21 cellular contexts compared by ENCODE assay signal in genomic region chr3:132555316-132556035, GRCh38. TPM values are rescaled to one million over a fixed set of nuclear protein-coding genes. Genes with fewer than 3 reads are reported as not detected.
DNase-seq lines count a peak whose midpoint lies in the region; ATAC-seq, FAIRE-seq and TF ChIP-seq lines count a peak whose summit lies in the region.
"Had no signal": no experiment of that assay in that cellular context is flagged by ENCODE, and none has a peak within 500 bp of the region (broad histone marks: within the 10 kb centered on the region; RNA-seq: fewer than 3 reads in every experiment).

No MANE protein-coding gene starts in this region.

- CTCF ChIA-PET in GM10248 (lab: Yijun Ruan, JAX) = no interaction called here

- H3K27ac ChIP-seq in pancreas = peak overlapping the region; percentile 44 to 74 (median 54)
- H3K27ac ChIP-seq: A549, KMS-11, PC-9, SK-N-MC had no signal

- DNase-seq in NCI-H748 (lab: John Stamatoyannopoulos, UW; ENCODE audit: unreplicated experiment) (peak; percentile 35), NCI-H748 treated with DMSO at 0.1 percent for 48 hours (lab: John Stamatoyannopoulos, UW) (no peak), NCI-H146 (lab: John Stamatoyannopoulos, UW) (peak; percentile 32), dermis blood vessel endothelial cell (peak; percentile 73), pancreas (peak in 3 of 6 donors; percentile 38 to 45 (median 41)), GM10248 (ENCODE audit: extremely low spot score) (no peak), activated T-cell treated with anti-CD3 and anti-CD28 coated beads for 4 hours (no peak), T-helper 2 cell (no peak)
- DNase-seq: AML-193, Calu3, DMS79 treated with DMSO at 0.1 percent for 48 hours, NCI-H1092, NCI-H1694 treated with DMSO at 0.1 percent for 48 hours, NCI-H526, PC-9 had no signal

- TF ChIP-seq CTCF in pancreas (IDR thresholded peaks at IDR 0.05) (no peak), GM10248 (IDR thresholded peaks at IDR 0.05; ENCODE audit: control extremely low read depth, extremely low read depth, low read depth, missing control alignments) (no peak)

- H3K9me3 ChIP-seq in pancreas = no peaks in the 10 kb centered on the region
- H3K9me3 ChIP-seq: A549 had no signal

- FAIRE-seq in pancreas (lab: Jason Lieb, UNC) = no peak
- FAIRE-seq: A549, G401.6, GM12892 had no signal

- no peak overlapping the region for H3K4me3 ChIP-seq in pancreas
- H3K4me3 ChIP-seq: A549, PC-9, SK-N-MC had no signal

- intact Hi-C loops in pancreas (cut with DNase I) = no loop called here

- H3K27me3 ChIP-seq in pancreas = no peaks in the 10 kb centered on the region

- POLR2A ChIA-PET in GM10248 (lab: Yijun Ruan, JAX) = no interaction called here

- ATAC-seq in pancreas = peak; percentile 41 to 63 (median 58)
- ATAC-seq: A549 had no signal

- 48 to 49% methylated on average over 5 of the region's 5 CpGs for WGBS in pancreas, 2 donors

- H3K36me3 ChIP-seq in pancreas = no peaks in the 10 kb centered on the region

- H3K4me1 ChIP-seq in pancreas = peaks cover 32 to 42% (median 41%) of the 10 kb centered on the region in 3 donors

RNA-seq across cellular contexts. Expression of gene ACKR4, which starts 41.6 kb away (rescaled TPM):
- 0.85 and 0.93 TPM in 2 replicates for total RNA-seq in dermis blood vessel endothelial cell
- total RNA-seq in pancreas = 1 to 10 TPM in 3 of 6 donors, under 1 TPM in 3; 0.74 to 2.1 (median 1.1) TPM
- 1 to 10 TPM in 1 of 2 donors, under 1 TPM in 1; 0.70 to 1.2 TPM for polyA plus RNA-seq in pancreas
- total RNA-seq: MCF 10A, PC-9 had no signal

Comparison
In these comparisons a context has a peak if more than half of its experiments do, and no peak if none do; other contexts are left out.
1. DNase-seq: peak in NCI-H748 (single experiment), NCI-H146 (single experiment) and dermis blood vessel endothelial cell (single experiment); none in NCI-H748 treated with DMSO at 0.1 percent for 48 hours (single experiment), GM10248 (single experiment), activated T-cell treated with anti-CD3 and anti-CD28 coated beads for 4 hours (single experiment) and T-helper 2 cell (0 of 5).